Comparison of ENCODE assay signal across 19 cellular contexts in the genomic region with DNA sequence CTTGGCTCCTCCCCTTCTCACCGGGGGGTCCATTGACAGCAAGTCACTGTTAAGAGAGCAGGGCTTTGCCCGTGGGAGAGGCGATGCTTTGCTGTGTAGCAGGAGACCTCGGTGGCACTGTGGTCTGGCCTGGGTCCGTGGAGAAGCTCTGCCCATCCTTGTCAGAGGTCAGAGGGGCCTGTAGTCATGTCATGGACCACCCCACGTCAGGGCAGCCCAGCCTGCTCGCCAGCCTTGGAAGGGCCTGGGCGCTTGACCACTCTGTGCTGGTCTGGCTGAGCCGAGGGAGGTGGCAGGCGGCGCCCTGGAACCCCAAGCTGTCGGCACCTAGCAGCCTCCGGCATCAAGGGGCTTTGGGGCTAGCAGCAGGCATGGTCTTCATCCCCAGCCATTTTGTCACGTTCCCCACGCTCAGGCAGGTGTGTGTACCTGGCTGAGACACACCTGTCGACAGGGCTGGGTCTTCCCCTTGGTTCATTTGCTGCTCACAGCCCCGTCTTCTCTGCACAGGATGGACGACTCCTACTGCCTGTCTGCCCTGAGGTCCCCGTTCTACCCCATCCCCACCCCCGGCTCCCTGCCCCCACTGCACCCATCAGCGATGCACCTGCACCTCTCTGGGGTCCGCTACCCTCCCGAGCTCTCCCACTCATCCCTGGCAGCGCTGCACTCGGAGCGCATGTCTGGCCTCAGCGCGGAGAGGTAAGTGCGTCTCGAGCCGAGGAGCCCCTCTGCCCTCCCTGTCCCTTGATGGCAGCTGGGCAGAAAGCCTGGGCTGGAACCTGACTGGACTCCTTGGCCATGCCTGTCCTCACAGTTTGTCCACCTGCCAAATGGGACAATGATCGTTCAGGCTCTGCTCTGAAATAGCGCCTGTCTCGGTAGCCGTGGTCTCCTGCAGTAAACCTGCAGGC.
"Had no signal": no experiment of that assay in that cellular context is flagged by ENCODE, and none has a peak within 500 bp of the region (broad histone marks: within the 10 kb centered on the region; RNA-seq: fewer than 3 reads in every experiment).

No MANE protein-coding gene starts in this region.

- H3K27me3 Mint-ChIP-seq: activated CD4-positive, alpha-beta T cell treated with anti-CD3 and anti-CD28 coated beads for 36 hours; activated naive CD8-positive, alpha-beta T cell treated with anti-CD3 and anti-CD28 coated beads, Interleukin-2, amount 10 ng/mL, durations not matched to agents 7 days and 5 days; dendritic cell treated with granulocyte-macrophage colony-stimulating factor and Interleukin-4, amounts not matched to agents 40 ng/mL and 50 ng/mL, for 4 days; memory B cell had no signal

- DNase-seq: activated CD4-positive, alpha-beta T cell treated with anti-CD3 and anti-CD28 coated beads for 36 hours; activated CD4-positive, alpha-beta T cell treated with anti-CD3 and anti-CD28 coated beads, Interleukin-2, amount 50 U/mL, for 48 hours; activated naive CD4-positive, alpha-beta T cell treated with anti-CD3 and anti-CD28 coated beads for 36 hours; activated naive CD8-positive, alpha-beta T cell treated with anti-CD3 and anti-CD28 coated beads, Interleukin-2, amount 10 ng/mL, durations not matched to agents 7 days and 5 days; activated T-cell treated with anti-CD3 and anti-CD28 coated beads, Interleukin-2, amount 50 U/mL, for 48 hours; amniotic stem cell; effector CD4-positive, alpha-beta T cell; foreskin keratinocyte; sigmoid colon; stimulated activated CD4-positive, alpha-beta T cell treated with anti-CD3 and anti-CD28 coated beads, Interleukin-2, amount 100 ng/mL, for 48 hours; stimulated activated naive CD8-positive, alpha-beta T cell treated with anti-CD3 and anti-CD28 coated beads, Interleukin-15, Interleukin-2, amounts not matched to agents 100 U/mL and 50 U/mL, for 24 hours; T-helper 9 cell; thyroid gland; upper lobe of right lung had no signal

- H3K27ac ChIP-seq: foreskin keratinocyte, parathyroid adenoma, thyroid gland, upper lobe of right lung had no signal

- H3K4me1 Mint-ChIP-seq: activated CD4-positive, alpha-beta T cell treated with anti-CD3 and anti-CD28 coated beads for 36 hours; activated naive CD8-positive, alpha-beta T cell treated with anti-CD3 and anti-CD28 coated beads, Interleukin-2, amount 10 ng/mL, durations not matched to agents 7 days and 5 days had no signal

- H3K9ac ChIP-seq: parathyroid adenoma had no signal

- H3K9me3 Mint-ChIP-seq: activated naive CD4-positive, alpha-beta T cell treated with anti-CD3 and anti-CD28 coated beads for 36 hours; activated naive CD8-positive, alpha-beta T cell treated with anti-CD3 and anti-CD28 coated beads, Interleukin-2, amount 10 ng/mL, durations not matched to agents 7 days and 5 days; dendritic cell treated with granulocyte-macrophage colony-stimulating factor and Interleukin-4, amounts not matched to agents 40 ng/mL and 50 ng/mL, for 4 days; memory B cell; nephron had no signal

- H3K9me3 ChIP-seq: sigmoid colon, thyroid gland, upper lobe of right lung had no signal

- H3K4me3 Mint-ChIP-seq: activated CD4-positive, alpha-beta T cell treated with anti-CD3 and anti-CD28 coated beads for 36 hours; activated naive CD4-positive, alpha-beta T cell treated with anti-CD3 and anti-CD28 coated beads for 36 hours; activated naive CD8-positive, alpha-beta T cell treated with anti-CD3 and anti-CD28 coated beads, Interleukin-2, amount 10 ng/mL, durations not matched to agents 7 days and 5 days; dendritic cell treated with granulocyte-macrophage colony-stimulating factor and Interleukin-4, amounts not matched to agents 40 ng/mL and 50 ng/mL, for 4 days; memory B cell; nephron had no signal

- H3K4me3 ChIP-seq: sigmoid colon, smooth muscle cell, thyroid gland, upper lobe of right lung had no signal

- H3K27ac Mint-ChIP-seq: activated CD4-positive, alpha-beta T cell treated with anti-CD3 and anti-CD28 coated beads for 36 hours; activated naive CD4-positive, alpha-beta T cell treated with anti-CD3 and anti-CD28 coated beads for 36 hours; activated naive CD8-positive, alpha-beta T cell treated with anti-CD3 and anti-CD28 coated beads, Interleukin-2, amount 10 ng/mL, durations not matched to agents 7 days and 5 days; dendritic cell treated with granulocyte-macrophage colony-stimulating factor and Interleukin-4, amounts not matched to agents 40 ng/mL and 50 ng/mL, for 4 days; memory B cell; nephron had no signal

- H3K27me3 ChIP-seq: sigmoid colon, thyroid gland, upper lobe of right lung had no signal

- H3K4me1 ChIP-seq: foreskin keratinocyte had no signal

- ATAC-seq: activated CD4-positive, alpha-beta T cell treated with anti-CD3 and anti-CD28 coated beads for 36 hours; foreskin keratinocyte; stimulated activated naive CD8-positive, alpha-beta T cell treated with anti-CD3 and anti-CD28 coated beads, Interleukin-15, Interleukin-2, amounts not matched to agents 100 U/mL and 50 U/mL, for 24 hours; upper lobe of right lung had no signal
